Comparison of ENCODE assay signal across 8 cellular contexts in genomic region chr1:98556521-98557158, GRCh38.
A peak's percentile ranks its signal among the peaks of the same experiment; 100 is the strongest.
DNase-seq lines count a peak whose midpoint lies in the region; ATAC-seq, FAIRE-seq and TF ChIP-seq lines count a peak whose summit lies in the region.

No MANE protein-coding gene starts in this region.

- no peak overlapping the region for H3K4me2 ChIP-seq in endothelial cell of umbilical vein (ENCODE audit: insufficient read depth, low read length)

- no peak overlapping the region for H3K4me3 Mint-ChIP-seq in activated T-cell treated with anti-CD3 and anti-CD28 coated beads, Interleukin-2, amount 50 U/mL, for 4 hours

- TF ChIP-seq POLR2A in endothelial cell of umbilical vein (IDR thresholded peaks at IDR 0.05; ENCODE audit: low read depth, low read length) (no peak), suprapubic skin (IDR thresholded peaks at IDR 0.05) (no peak)

- no peaks in the 10 kb centered on the region for H3K4me1 Mint-ChIP-seq in activated T-cell treated with anti-CD3 and anti-CD28 coated beads, Interleukin-2, amount 50 U/mL, for 4 hours (ENCODE audit: low read depth)

- H3K36me3 ChIP-seq in right atrium auricular region, result no peaks in the 10 kb centered on the region
- H3K36me3 ChIP-seq in endothelial cell of umbilical vein (ENCODE audit: control insufficient read depth in 2 of 2, extremely low read depth in 1 of 2, insufficient read depth in 2 of 2, low read length in 2 of 2), result no peaks in the 10 kb centered on the region
- no peaks in the 10 kb centered on the region for H3K36me3 ChIP-seq in suprapubic skin

- peak; percentile 20 to 55 for TF ChIP-seq CTCF in right atrium auricular region (IDR thresholded peaks at IDR 0.05)
- peak; percentile 22 to 46 for TF ChIP-seq CTCF in endothelial cell of umbilical vein (IDR thresholded peaks at IDR 0.05; ENCODE audit: extremely low read depth in 1 of 2, insufficient read depth in 1 of 2, low read depth in 1 of 2, low read length in 2 of 2)
- TF ChIP-seq CTCF in suprapubic skin (IDR thresholded peaks at IDR 0.05), result no peak

- intact Hi-C loops in Right ventricle myocardium inferior (cut with DNase I) (no loop called here), endothelial cell of umbilical vein (cut with micrococcal nuclease) (no loop called here)

- CTCF ChIA-PET in endothelial cell of umbilical vein (lab: Charles Lee), result no interaction called here

- H4K20me1 ChIP-seq in endothelial cell of umbilical vein (replicated peaks; ENCODE audit: control insufficient read depth, extremely low read depth, insufficient read depth, low read length), result no peaks in the 10 kb centered on the region

- no peak overlapping the region for H3K4me3 ChIP-seq in right atrium auricular region
- no peak overlapping the region for H3K4me3 ChIP-seq in endothelial cell of umbilical vein (replicated peaks in 1 of 3; ENCODE audit: insufficient read depth in 1 of 3, low read depth in 1 of 3, low read length in 3 of 3)
- H3K4me3 ChIP-seq in suprapubic skin, result no peak overlapping the region

- no peak for ATAC-seq in Right ventricle myocardium inferior
- no peak for ATAC-seq in activated T-cell treated with anti-CD3 and anti-CD28 coated beads, Interleukin-2, amount 50 U/mL, for 4 hours

- H3K4me1 ChIP-seq in right atrium auricular region, result no peaks in the 10 kb centered on the region
- H3K4me1 ChIP-seq in endothelial cell of umbilical vein (ENCODE audit: control insufficient read depth, extremely low read depth, insufficient read depth, low read length), result no peaks in the 10 kb centered on the region
- no peaks in the 10 kb centered on the region for H3K4me1 ChIP-seq in suprapubic skin

- no peaks in the 10 kb centered on the region for H3K27me3 Mint-ChIP-seq in activated T-cell treated with anti-CD3 and anti-CD28 coated beads, Interleukin-2, amount 50 U/mL, for 4 hours (ENCODE audit: low read depth)

- 59% methylated on average over 2 of the region's 2 CpGs for WGBS in suprapubic skin

- no peaks in the 10 kb centered on the region for H3K9me1 ChIP-seq in endothelial cell of umbilical vein (replicated peaks; ENCODE audit: control insufficient read depth, extremely low read depth, insufficient read depth, low read length)

- no peaks in the 10 kb centered on the region for H3K36me3 Mint-ChIP-seq in activated T-cell treated with anti-CD3 and anti-CD28 coated beads, Interleukin-2, amount 50 U/mL, for 4 hours (ENCODE audit: insufficient read depth)

- POLR2A ChIA-PET in endothelial cell of umbilical vein (lab: Charles Lee), result no interaction called here

- DNase-seq in right atrium auricular region (ENCODE audit: low spot score), result no peak
- DNase-seq in Right ventricle myocardium inferior (ENCODE audit: missing footprints), result no peak
- DNase-seq in NCI-H82 (lab: John Stamatoyannopoulos, UW), result peak; percentile 67
- peak; percentile 31 for DNase-seq in endothelial cell of umbilical vein (ENCODE audit: low read depth, low spot score)
- DNase-seq in suprapubic skin (ENCODE audit: low spot score in 2 of 2), result no peak
- DNase-seq in activated T-cell treated with anti-CD3 and anti-CD28 coated beads, Interleukin-2, amount 50 U/mL, for 4 hours, result no peak
- DNase-seq in amniotic stem cell (lab: John Stamatoyannopoulos, UW), result no peak
- DNase-seq in activated CD8-positive, alpha-beta memory T cell treated with anti-CD3 and anti-CD28 coated beads, Interleukin-2, amount 50 U/mL, for 4 hours, result no peak

- no peak overlapping the region for H3K9ac ChIP-seq in endothelial cell of umbilical vein (replicated peaks; ENCODE audit: extremely low read depth, insufficient read depth, low read length)

- H3K9me3 ChIP-seq in right atrium auricular region, result no peaks in the 10 kb centered on the region
- H3K9me3 ChIP-seq in endothelial cell of umbilical vein (replicated peaks; ENCODE audit: control insufficient read depth, insufficient read depth, low read length), result no peaks in the 10 kb centered on the region
- H3K9me3 ChIP-seq in suprapubic skin, result no peaks in the 10 kb centered on the region

- H3K27me3 ChIP-seq in right atrium auricular region, result no peaks in the 10 kb centered on the region
- H3K27me3 ChIP-seq in endothelial cell of umbilical vein (ENCODE audit: control insufficient read depth in 2 of 2, insufficient read depth in 2 of 2, low read length in 2 of 2), result peaks cover 5 to 19% of the 10 kb centered on the region in 2 experiments
- H3K27me3 ChIP-seq in suprapubic skin, result no peaks in the 10 kb centered on the region

- no peak overlapping the region for H2AFZ ChIP-seq in endothelial cell of umbilical vein (ENCODE audit: low read depth, low read length)

- no peaks in the 10 kb centered on the region for H3K79me2 ChIP-seq in endothelial cell of umbilical vein (ENCODE audit: control insufficient read depth, insufficient read depth, low read length)

- BruUV-seq in endothelial cell of umbilical vein (replicated peaks; lab: Mats Ljungman, UMichigan), result no TSS peak

- TF ChIP-seq EP300 in suprapubic skin (IDR thresholded peaks at IDR 0.05), result no peak

- FAIRE-seq in endothelial cell of umbilical vein (lab: Jason Lieb, UNC), result peak; percentile 15

- H3K27ac ChIP-seq in right atrium auricular region (no peak overlapping the region), endothelial cell of umbilical vein (ENCODE audit: insufficient read depth, low read depth, low read length) (no peak overlapping the region), suprapubic skin (no peak overlapping the region)

- no peaks in the 10 kb centered on the region for H3K9me3 Mint-ChIP-seq in activated T-cell treated with anti-CD3 and anti-CD28 coated beads, Interleukin-2, amount 50 U/mL, for 4 hours

- dilution Hi-C loops in endothelial cell of umbilical vein (cut with MboI; ENCODE audit: extremely low pct_ligation_motif_present, low sequenced_read_pairs), result no loop called here

TF ChIP-seq in endothelial cell of umbilical vein, 7 proteins besides CTCF, POLR2A, EP300 and RAD21:
- TF ChIP-seq FOS (IDR thresholded peaks at IDR 0.05; ENCODE audit: borderline replicate concordance, insufficient read depth, low read length) (no peak), GATA2 (IDR thresholded peaks at IDR 0.05; ENCODE audit: insufficient read depth, insufficient read length, low read depth, low read length) (no peak), MYC (IDR thresholded peaks at IDR 0.05; ENCODE audit: low read depth, low read length) (no peak), MAX (IDR thresholded peaks at IDR 0.05; ENCODE audit: insufficient read depth, insufficient read length) (no peak), JUN (IDR thresholded peaks at IDR 0.05; ENCODE audit: borderline replicate concordance, insufficient read depth, insufficient read length, low read depth) (no peak), EZH2 (IDR thresholded peaks at IDR 0.05; ENCODE audit: borderline replicate concordance, low read depth, low read length, severe bottlenecking) (no peak), POLR2AphosphoS5 (IDR thresholded peaks at IDR 0.05; ENCODE audit: insufficient read depth, low read depth, low read length) (no peak)

Comparison
In these comparisons a context has a peak if more than half of its experiments do, and no peak if none do; other contexts are left out.
1. DNase-seq: peak in NCI-H82 (single experiment) and endothelial cell of umbilical vein (single experiment); none in right atrium auricular region (single experiment), Right ventricle myocardium inferior (single experiment), suprapubic skin (0 of 2), activated T-cell treated with anti-CD3 and anti-CD28 coated beads, Interleukin-2, amount 50 U/mL, for 4 hours (single experiment), amniotic stem cell (single experiment) and activated CD8-positive, alpha-beta memory T cell treated with anti-CD3 and anti-CD28 coated beads, Interleukin-2, amount 50 U/mL, for 4 hours (single experiment).
2. CTCF ChIP-seq: peak in right atrium auricular region (2 of 2) and endothelial cell of umbilical vein (2 of 2); none in suprapubic skin (0 of 2).